Comparison of ENCODE assay signal across 16 cellular contexts in genomic region chr9:5085993-5086392, GRCh38.
"Had no signal": no experiment of that assay in that cellular context is flagged by ENCODE, and none has a peak within 500 bp of the region (broad histone marks: within the 10 kb centered on the region; RNA-seq: fewer than 3 reads in every experiment).

No MANE protein-coding gene starts in this region.

- H3K4me3 Mint-ChIP-seq: memory B cell; naive B cell; nephron; stimulated activated memory B cell treated with anti-CD40 and anti-IgM and Interleukin-4, amounts not matched to agents 10 μg/mL and 1 μg/mL and 100 μg/mL, for 72 hours; stimulated activated naive CD8-positive, alpha-beta T cell treated with anti-CD3 and anti-CD28 coated beads, Interleukin-15, amount 100 ng/mL, for 72 hours had no signal

- H3K9me3 Mint-ChIP-seq: naive B cell; nephron; stimulated activated memory B cell treated with anti-CD40 and anti-IgM and Interleukin-4, amounts not matched to agents 10 μg/mL and 1 μg/mL and 100 μg/mL, for 72 hours had no signal

- H3K27me3 Mint-ChIP-seq: memory B cell; naive B cell; stimulated activated memory B cell treated with anti-CD40 and anti-IgM and Interleukin-4, amounts not matched to agents 10 μg/mL and 1 μg/mL and 100 μg/mL, for 72 hours; stimulated activated naive CD8-positive, alpha-beta T cell treated with anti-CD3 and anti-CD28 coated beads, Interleukin-15, amount 100 ng/mL, for 72 hours had no signal

- FAIRE-seq: pancreas had no signal

- DNase-seq: effector CD8-positive, alpha-beta T cell; foreskin melanocyte; head of caudate nucleus; kidney glomerular epithelial cell; midbrain; naive B cell; occipital lobe; right lobe of liver; stimulated activated CD4-positive, alpha-beta T cell treated with anti-CD3 and anti-CD28 coated beads, Interleukin-4, amount 100 ng/mL, for 24 hours; stimulated activated naive CD8-positive, alpha-beta T cell treated with anti-CD3 and anti-CD28 coated beads, Interleukin-15, amount 100 ng/mL, for 72 hours; transverse colon had no signal

- H3K4me1 Mint-ChIP-seq: memory B cell; naive B cell; nephron; stimulated activated memory B cell treated with anti-CD40 and anti-IgM and Interleukin-4, amounts not matched to agents 10 μg/mL and 1 μg/mL and 100 μg/mL, for 72 hours; stimulated activated naive CD8-positive, alpha-beta T cell treated with anti-CD3 and anti-CD28 coated beads, Interleukin-15, amount 100 ng/mL, for 72 hours had no signal

- H3K27ac Mint-ChIP-seq: memory B cell; naive B cell; nephron; stimulated activated memory B cell treated with anti-CD40 and anti-IgM and Interleukin-4, amounts not matched to agents 10 μg/mL and 1 μg/mL and 100 μg/mL, for 72 hours; stimulated activated naive CD8-positive, alpha-beta T cell treated with anti-CD3 and anti-CD28 coated beads, Interleukin-15, amount 100 ng/mL, for 72 hours had no signal

- ATAC-seq: left lobe of liver; pancreas; right lobe of liver; stimulated activated memory B cell treated with anti-CD40 and anti-IgM and Interleukin-4, amounts not matched to agents 10 μg/mL and 1 μg/mL and 100 μg/mL, for 72 hours; stimulated activated naive CD8-positive, alpha-beta T cell treated with anti-CD3 and anti-CD28 coated beads, Interleukin-15, amount 100 ng/mL, for 72 hours had no signal
